In the genomic region with DNA sequence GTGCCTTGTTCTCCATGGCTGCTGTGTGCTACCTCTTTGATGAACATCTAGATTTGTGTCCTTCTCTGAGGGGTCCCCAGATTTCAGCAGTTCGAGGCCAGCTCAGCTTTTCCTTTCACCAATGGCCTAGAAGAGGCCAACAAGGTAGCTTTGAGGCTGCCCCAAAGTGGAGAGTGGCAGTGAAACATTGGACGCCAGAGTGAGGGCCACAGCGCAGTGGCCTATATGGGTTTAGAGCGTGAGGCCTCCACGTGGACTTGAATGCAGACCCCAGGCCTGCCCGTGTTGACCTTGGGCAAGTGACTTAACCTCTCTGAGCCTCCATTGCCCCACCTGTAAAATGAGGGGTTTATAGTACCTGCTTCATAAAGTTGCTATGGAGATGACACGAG, we compare ENCODE assay signal across 10 cellular contexts. TPM values are rescaled to one million over a fixed set of nuclear protein-coding genes. Genes with fewer than 3 reads are reported as not detected.
DNase-seq lines count a peak whose midpoint lies in the region; ATAC-seq, FAIRE-seq and TF ChIP-seq lines count a peak whose summit lies in the region.
"Had no signal": no experiment of that assay in that cellular context is flagged by ENCODE, and none has a peak within 500 bp of the region (broad histone marks: within the 10 kb centered on the region; RNA-seq: fewer than 3 reads in every experiment).

No MANE protein-coding gene starts in this region.

- H3K9me3 Mint-ChIP-seq in activated CD4-positive, alpha-beta T cell treated with anti-CD3 and anti-CD28 coated beads, Interleukin-2, amount 10 ng/mL, durations not matched to agents 24 days and 14 days: no peaks in the 10 kb centered on the region
- H3K9me3 Mint-ChIP-seq in activated T-helper 1 cell treated with anti-CD3 and anti-CD28 coated beads, Interleukin-12 subunit alpha, Interleukin-12 subunit beta, Interleukin-2, Interleukin-4 antibody, amounts not matched to agents 30 ng/mL and 10 ng/mL and 1 ng/mL, durations not matched to agents 14 hours and 24 hours and 36 hours: no peaks in the 10 kb centered on the region
- H3K9me3 Mint-ChIP-seq: stimulated activated memory B cell treated with anti-CD40 and anti-IgM and Interleukin-4, amounts not matched to agents 10 μg/mL and 1 μg/mL and 100 μg/mL, for 72 hours had no signal

- H3K36me3 ChIP-seq in iPS-15b (ENCODE audit: control insufficient read depth, insufficient read depth, low read length) (no peaks in the 10 kb centered on the region), pancreas (no peaks in the 10 kb centered on the region)

- peak overlapping the region; percentile 80 for H3K4me3 Mint-ChIP-seq in activated CD4-positive, alpha-beta T cell treated with anti-CD3 and anti-CD28 coated beads, Interleukin-2, amount 10 ng/mL, durations not matched to agents 24 days and 14 days
- peak overlapping the region; percentile 70 for H3K4me3 Mint-ChIP-seq in activated T-helper 1 cell treated with anti-CD3 and anti-CD28 coated beads, Interleukin-12 subunit alpha, Interleukin-12 subunit beta, Interleukin-2, Interleukin-4 antibody, amounts not matched to agents 30 ng/mL and 10 ng/mL and 1 ng/mL, durations not matched to agents 14 hours and 24 hours and 36 hours

- no peaks in the 10 kb centered on the region for H3K36me3 Mint-ChIP-seq in activated CD4-positive, alpha-beta T cell treated with anti-CD3 and anti-CD28 coated beads, Interleukin-2, amount 10 ng/mL, durations not matched to agents 24 days and 14 days (ENCODE audit: low read depth)
- H3K36me3 Mint-ChIP-seq in activated T-helper 1 cell treated with anti-CD3 and anti-CD28 coated beads, Interleukin-12 subunit alpha, Interleukin-12 subunit beta, Interleukin-2, Interleukin-4 antibody, amounts not matched to agents 30 ng/mL and 10 ng/mL and 1 ng/mL, durations not matched to agents 14 hours and 24 hours and 36 hours (ENCODE audit: low read depth): no peaks in the 10 kb centered on the region
- H3K36me3 Mint-ChIP-seq: stimulated activated memory B cell treated with anti-CD40 and anti-IgM and Interleukin-4, amounts not matched to agents 10 μg/mL and 1 μg/mL and 100 μg/mL, for 72 hours had no signal

- H3K4me3 ChIP-seq in iPS-15b (ENCODE audit: low read depth, low read length): peak overlapping the region; percentile 94
- peak overlapping the region in 4 of 7 experiments; percentile 33 to 47 (median 38) for H3K4me3 ChIP-seq in skin epidermis
- H3K4me3 ChIP-seq in pancreas: peak overlapping the region in 2 of 4 donors; percentile 26 to 45

- WGBS in pancreas, 2 donors: 76 to 80% methylated on average over 7 of the region's 7 CpGs

- no peak for TF ChIP-seq CTCF in pancreas (IDR thresholded peaks at IDR 0.05)

- no peaks in the 10 kb centered on the region for H3K9me3 ChIP-seq in iPS-15b (ENCODE audit: control insufficient read depth, insufficient read depth, low read length)
- H3K9me3 ChIP-seq in pancreas: no peaks in the 10 kb centered on the region

- ATAC-seq in pancreas: no peak

- H3K4me1 ChIP-seq in iPS-15b (ENCODE audit: control insufficient read depth, insufficient read depth, low read length): peaks cover 18% of the 10 kb centered on the region
- H3K4me1 ChIP-seq in pancreas: peaks cover 0 to 5% (median 0%) of the 10 kb centered on the region in 3 donors

- H3K9ac ChIP-seq in iPS-15b (ENCODE audit: low read depth, low read length): peak overlapping the region; percentile 61

- DNase-seq in activated CD4-positive, alpha-beta T cell treated with anti-CD3 and anti-CD28 coated beads, Interleukin-2, amount 10 ng/mL, durations not matched to agents 24 days and 14 days: no peak
- no peak for DNase-seq in activated CD4-positive, alpha-beta T cell treated with anti-CD3 and anti-CD28 coated beads, Interleukin-2, amount 50 U/mL, for 4 hours
- no peak for DNase-seq in activated T-helper 1 cell treated with anti-CD3 and anti-CD28 coated beads, Interleukin-12 subunit alpha, Interleukin-12 subunit beta, Interleukin-2, Interleukin-4 antibody, amounts not matched to agents 30 ng/mL and 10 ng/mL and 1 ng/mL, durations not matched to agents 14 hours and 24 hours and 36 hours (ENCODE audit: low spot score)
- DNase-seq in medulla oblongata (ENCODE audit: extremely low spot score) (no peak), midbrain (lab: John Stamatoyannopoulos, UW) (no peak), pancreas (no peak)
- DNase-seq: NCI-H2107 had no signal

- H3K27ac Mint-ChIP-seq in activated CD4-positive, alpha-beta T cell treated with anti-CD3 and anti-CD28 coated beads, Interleukin-2, amount 10 ng/mL, durations not matched to agents 24 days and 14 days: no peak overlapping the region
- no peak overlapping the region for H3K27ac Mint-ChIP-seq in activated T-helper 1 cell treated with anti-CD3 and anti-CD28 coated beads, Interleukin-12 subunit alpha, Interleukin-12 subunit beta, Interleukin-2, Interleukin-4 antibody, amounts not matched to agents 30 ng/mL and 10 ng/mL and 1 ng/mL, durations not matched to agents 14 hours and 24 hours and 36 hours
- H3K27ac Mint-ChIP-seq: stimulated activated memory B cell treated with anti-CD40 and anti-IgM and Interleukin-4, amounts not matched to agents 10 μg/mL and 1 μg/mL and 100 μg/mL, for 72 hours had no signal

- peaks cover 25% of the 10 kb centered on the region for H3K27me3 Mint-ChIP-seq in activated CD4-positive, alpha-beta T cell treated with anti-CD3 and anti-CD28 coated beads, Interleukin-2, amount 10 ng/mL, durations not matched to agents 24 days and 14 days
- peaks cover 18% of the 10 kb centered on the region for H3K27me3 Mint-ChIP-seq in activated T-helper 1 cell treated with anti-CD3 and anti-CD28 coated beads, Interleukin-12 subunit alpha, Interleukin-12 subunit beta, Interleukin-2, Interleukin-4 antibody, amounts not matched to agents 30 ng/mL and 10 ng/mL and 1 ng/mL, durations not matched to agents 14 hours and 24 hours and 36 hours (ENCODE audit: insufficient read depth)

- no peak for FAIRE-seq in pancreas (lab: Jason Lieb, UNC)

- H3K27me3 ChIP-seq in iPS-15b (ENCODE audit: control insufficient read depth, insufficient read depth, low read length): no peaks in the 10 kb centered on the region
- H3K27me3 ChIP-seq in pancreas: no peaks in the 10 kb centered on the region

- H3K27ac ChIP-seq in skin epidermis (peak overlapping the region in 11 of 21 experiments; percentile 7 to 55 (median 37)), pancreas (no peak overlapping the region)

- intact Hi-C loops in activated CD4-positive, alpha-beta T cell treated with anti-CD3 and anti-CD28 coated beads, Interleukin-2, amount 10 ng/mL, durations not matched to agents 24 days and 14 days (cut with micrococcal nuclease): no loop called here
- intact Hi-C loops in activated T-helper 1 cell treated with anti-CD3 and anti-CD28 coated beads, Interleukin-12 subunit alpha, Interleukin-12 subunit beta, Interleukin-2, Interleukin-4 antibody, amounts not matched to agents 30 ng/mL and 10 ng/mL and 1 ng/mL, durations not matched to agents 14 hours and 24 hours and 36 hours (cut with micrococcal nuclease): no loop called here
- intact Hi-C loops in pancreas (cut with DNase I): no loop called here

- peaks cover 3% of the 10 kb centered on the region for H3K4me1 Mint-ChIP-seq in activated CD4-positive, alpha-beta T cell treated with anti-CD3 and anti-CD28 coated beads, Interleukin-2, amount 10 ng/mL, durations not matched to agents 24 days and 14 days
- no peaks in the 10 kb centered on the region for H3K4me1 Mint-ChIP-seq in activated T-helper 1 cell treated with anti-CD3 and anti-CD28 coated beads, Interleukin-12 subunit alpha, Interleukin-12 subunit beta, Interleukin-2, Interleukin-4 antibody, amounts not matched to agents 30 ng/mL and 10 ng/mL and 1 ng/mL, durations not matched to agents 14 hours and 24 hours and 36 hours (ENCODE audit: low read depth)

RNA-seq across cellular contexts. Expression of gene MYOZ3, which starts 11.8 kb away (rescaled TPM):
- 0.07 and 0.28 TPM in 2 replicates for total RNA-seq in activated CD4-positive, alpha-beta T cell treated with anti-CD3 and anti-CD28 coated beads, Interleukin-2, amount 10 ng/mL, durations not matched to agents 24 days and 14 days
- 0.49 and 0.51 TPM in 2 replicates for total RNA-seq in activated T-helper 1 cell treated with anti-CD3 and anti-CD28 coated beads, Interleukin-12 subunit alpha, Interleukin-12 subunit beta, Interleukin-2, Interleukin-4 antibody, amounts not matched to agents 30 ng/mL and 10 ng/mL and 1 ng/mL, durations not matched to agents 14 hours and 24 hours and 36 hours
- under 1 TPM in 5 of 6 donors, not detected in 1; 0.05 to 0.50 (median 0.31) TPM for total RNA-seq in pancreas
- under 1 TPM; 0.23 to 0.28 TPM for polyA plus RNA-seq in pancreas

RNA-seq across cellular contexts. Expression of gene RBM22, which starts 28.0 kb away (rescaled TPM):
- total RNA-seq in activated CD4-positive, alpha-beta T cell treated with anti-CD3 and anti-CD28 coated beads, Interleukin-2, amount 10 ng/mL, durations not matched to agents 24 days and 14 days: 69.6 and 78.4 TPM in 2 replicates
- total RNA-seq in activated T-helper 1 cell treated with anti-CD3 and anti-CD28 coated beads, Interleukin-12 subunit alpha, Interleukin-12 subunit beta, Interleukin-2, Interleukin-4 antibody, amounts not matched to agents 30 ng/mL and 10 ng/mL and 1 ng/mL, durations not matched to agents 14 hours and 24 hours and 36 hours: 77.5 and 81.9 TPM in 2 replicates
- 10 to 100 TPM; 14.8 to 25.9 (median 18.4) TPM for total RNA-seq in pancreas
- polyA plus RNA-seq in pancreas: 10 to 100 TPM; 21.3 to 32.3 TPM

RNA-seq across cellular contexts. Expression of gene SYNPO, which starts 32.4 kb away (rescaled TPM):
- not detected in 2 replicates for total RNA-seq in activated CD4-positive, alpha-beta T cell treated with anti-CD3 and anti-CD28 coated beads, Interleukin-2, amount 10 ng/mL, durations not matched to agents 24 days and 14 days
- total RNA-seq in activated T-helper 1 cell treated with anti-CD3 and anti-CD28 coated beads, Interleukin-12 subunit alpha, Interleukin-12 subunit beta, Interleukin-2, Interleukin-4 antibody, amounts not matched to agents 30 ng/mL and 10 ng/mL and 1 ng/mL, durations not matched to agents 14 hours and 24 hours and 36 hours: not detected in 2 replicates
- 10 to 100 TPM; 23.3 to 68.3 (median 28.4) TPM for total RNA-seq in pancreas
- 10 to 100 TPM; 28.8 TPM for polyA plus RNA-seq in pancreas

Comparison
In these comparisons a context has a peak if more than half of its experiments do, and no peak if none do; other contexts are left out.
1. H3K27ac ChIP-seq: peak in skin epidermis (11 of 21); none in pancreas (0 of 4).
2. RNA of gene SYNPO, which starts 32.4 kb away (total RNA-seq): 23.3 to 68.3 TPM in pancreas; not detected in activated CD4-positive, alpha-beta T cell treated with anti-CD3 and anti-CD28 coated beads, Interleukin-2, amount 10 ng/mL, durations not matched to agents 24 days and 14 days and not detected in activated T-helper 1 cell treated with anti-CD3 and anti-CD28 coated beads, Interleukin-12 subunit alpha, Interleukin-12 subunit beta, Interleukin-2, Interleukin-4 antibody, amounts not matched to agents 30 ng/mL and 10 ng/mL and 1 ng/mL, durations not matched to agents 14 hours and 24 hours and 36 hours; every median in the first group is over 10 times any median in the second.